In the genomic region with DNA sequence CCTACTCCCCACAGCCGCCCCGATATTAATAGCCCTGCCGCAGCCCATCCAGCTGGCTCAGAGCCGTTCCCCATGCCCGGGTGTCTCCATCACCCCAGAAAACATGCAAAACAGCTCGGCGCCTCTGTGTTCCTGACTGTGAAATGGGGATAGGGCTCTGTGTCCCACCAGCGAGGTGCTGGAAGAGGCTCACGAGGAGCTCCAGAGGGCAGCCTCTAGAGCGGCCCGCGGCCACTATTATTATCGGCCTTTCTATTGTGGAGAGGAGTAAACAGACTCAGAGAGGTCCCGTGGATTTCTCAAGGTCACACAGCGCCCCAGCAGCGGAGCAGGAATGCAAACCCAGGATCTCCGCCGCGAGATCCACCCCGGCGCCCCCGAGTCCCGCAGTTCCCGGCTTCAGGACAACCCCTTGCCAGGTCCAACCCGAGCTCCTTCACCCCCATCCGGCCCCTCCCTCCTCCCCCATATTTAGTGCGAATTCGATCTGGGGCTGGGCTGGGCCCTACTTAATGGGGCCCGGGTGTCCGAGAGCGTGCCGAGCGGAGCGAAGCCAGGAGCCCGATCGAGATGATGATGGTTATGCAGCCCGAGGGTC, we compare ENCODE assay signal across 7 cellular contexts. TPM values are rescaled to one million over a fixed set of nuclear protein-coding genes. Genes with fewer than 3 reads are reported as not detected.
DNase-seq lines count a peak whose midpoint lies in the region; ATAC-seq and TF ChIP-seq lines count a peak whose summit lies in the region.

A gene (plus strand): TSS at position 536 of the 598 bp plus-strand sequence. CDS start 35 bp downstream, at position 571.

- H4K20me1 ChIP-seq in GM23248 (ENCODE audit: insufficient read depth), result no peaks in the 10 kb centered on the region

- peak within 1 kb of the TSS; percentile 93 for H3K9ac ChIP-seq in GM23248

- H3K27ac ChIP-seq in GM23248 (peak within 1 kb of the TSS; percentile 44), ovary (no peak within 1 kb of the TSS)

- ATAC-seq in T-helper 17 cell, result no peak

- TF ChIP-seq CTCF in fibroblast of the aortic adventitia (IDR thresholded peaks at IDR 0.05; ENCODE audit: insufficient read depth, low read length) (no peak), ovary (IDR thresholded peaks at IDR 0.05) (no peak)

- TF ChIP-seq EP300 in ovary (IDR thresholded peaks at IDR 0.05), result no peak

- peak; percentile 36 for DNase-seq in GM23248
- DNase-seq in T-helper 17 cell, result peak in 1 of 3 donors; percentile 14
- peak; percentile 6 for DNase-seq in fibroblast of the aortic adventitia (ENCODE audit: low read depth)
- DNase-seq in ovary, result peak; percentile 42 to 71 (median 50)
- no peak for DNase-seq in activated CD8-positive, alpha-beta memory T cell treated with anti-CD3 and anti-CD28 coated beads, Interleukin-2, amount 50 U/mL, for 4 hours
- DNase-seq in NCI-H146 (lab: John Stamatoyannopoulos, UW), result no peak
- no peak for DNase-seq in NCI-H2196 (lab: John Stamatoyannopoulos, UW; ENCODE audit: unreplicated experiment)

- H3K9me3 ChIP-seq in GM23248 (ENCODE audit: low read depth), result no peaks in the 10 kb centered on the region
- no peaks in the 10 kb centered on the region for H3K9me3 ChIP-seq in T-helper 17 cell (ENCODE audit: control insufficient read depth, low read length, poor library complexity, severe bottlenecking)
- H3K9me3 ChIP-seq in ovary, result no peaks in the 10 kb centered on the region

- H3K4me2 ChIP-seq in GM23248 (ENCODE audit: unreplicated experiment), result peak within 1 kb of the TSS; percentile 99

- no peaks in the 10 kb centered on the region for H3K9me2 ChIP-seq in GM23248 (ENCODE audit: insufficient read depth)

- in situ Hi-C loops in GM23248 (cut with MboI), result no loop called here

- no peaks in the 10 kb centered on the region for H3F3A ChIP-seq in GM23248 (ENCODE audit: insufficient read depth)

- peaks cover 38% of the 10 kb centered on the region for H3K4me1 Mint-ChIP-seq in T-helper 17 cell

- peaks cover 7% of the 10 kb centered on the region; the same call in 1 of the 2 replicates for H3K79me2 ChIP-seq in GM23248 (ENCODE audit: insufficient read depth)

- H3K4me3 ChIP-seq in GM23248 (peak within 1 kb of the TSS; percentile 91), fibroblast of the aortic adventitia (ENCODE audit: low read depth, low read length) (peak within 1 kb of the TSS; percentile 78), ovary (peak within 1 kb of the TSS; percentile 86)

- H3K36me3 Mint-ChIP-seq in T-helper 17 cell (ENCODE audit: low read depth), result peaks cover 12% of the 10 kb centered on the region

- WGBS in GM23248 (ENCODE audit: low coverage in 1 of 2, low lambda C conversion rate in 2 of 2, missing lambda C conversion rate in 2 of 2), 2 experiments, result 2% methylated on average over 31 to 37 of the region's 37 CpGs
- 0 to 3% (median 1%) methylated on average over 33 to 37 of the region's 37 CpGs for WGBS in ovary, 3 donors

- H2AFZ ChIP-seq in GM23248, result peak within 1 kb of the TSS; percentile 81

- no peak for TF ChIP-seq POLR2A in ovary (IDR thresholded peaks at IDR 0.05)

- H3K36me3 ChIP-seq in GM23248 (ENCODE audit: low read depth) (no peaks in the 10 kb centered on the region), ovary (no peaks in the 10 kb centered on the region)

- peak within 1 kb of the TSS; percentile 93 for H3K4me3 Mint-ChIP-seq in T-helper 17 cell

- intact Hi-C loops in ovary (cut with DNase I), result no loop called here

- no peaks in the 10 kb centered on the region for H3K27me3 ChIP-seq in GM23248 (replicated peaks; ENCODE audit: insufficient read depth)
- H3K27me3 ChIP-seq in ovary, result no peaks in the 10 kb centered on the region

- peaks cover 6% of the 10 kb centered on the region for H3K27me3 Mint-ChIP-seq in T-helper 17 cell

- peak within 1 kb of the TSS; percentile 95 for H3K27ac Mint-ChIP-seq in T-helper 17 cell

- H3K4me1 ChIP-seq in GM23248 (ENCODE audit: insufficient read depth) (peaks cover 15% of the 10 kb centered on the region; the same call in 1 of the 2 replicates), ovary (ENCODE audit: insufficient read depth) (peaks cover 2% of the 10 kb centered on the region)

RNA-seq across cellular contexts. Expression of the gene that starts here (rescaled TPM):
- total RNA-seq in GM23248 (2014; rRNA removed; shearing (Covaris generic)), result not detected in 2 replicates
- polyA plus RNA-seq in GM23248 (2016; fragmentation: Nextera tagmentation; extraction: Ambion mirVana), result not detected in 2 replicates
- total RNA-seq in T-helper 17 cell, result under 1 TPM in 1 of 2 donors, not detected in 1; 0.30 TPM
- total RNA-seq in fibroblast of the aortic adventitia (ENCODE audit: low replicate concordance), result not detected in 2 replicates
- under 1 TPM in 5 of 7 donors, not detected in 2; 0.11 to 0.28 (median 0.25) TPM for total RNA-seq in ovary
- polyA plus RNA-seq in ovary, result under 1 TPM in 1 of 2 donors, not detected in 1; 0.22 TPM

Comparison
In these comparisons a context has a peak if more than half of its experiments do, and no peak if none do; other contexts are left out.
1. Peak in DNase-seq, H3K4me3 ChIP-seq, H3K27ac ChIP-seq, H3K9ac ChIP-seq and H3K4me2 ChIP-seq in GM23248; RNA of the gene not detected or under 1 TPM.
2. Peak in DNase-seq and H3K4me3 ChIP-seq in fibroblast of the aortic adventitia; RNA of the gene not detected or under 1 TPM.
3. Peak in DNase-seq and H3K4me3 ChIP-seq in ovary; RNA of the gene not detected or under 1 TPM.